Comparison of ENCODE assay signal across 18 cellular contexts in the genomic region with DNA sequence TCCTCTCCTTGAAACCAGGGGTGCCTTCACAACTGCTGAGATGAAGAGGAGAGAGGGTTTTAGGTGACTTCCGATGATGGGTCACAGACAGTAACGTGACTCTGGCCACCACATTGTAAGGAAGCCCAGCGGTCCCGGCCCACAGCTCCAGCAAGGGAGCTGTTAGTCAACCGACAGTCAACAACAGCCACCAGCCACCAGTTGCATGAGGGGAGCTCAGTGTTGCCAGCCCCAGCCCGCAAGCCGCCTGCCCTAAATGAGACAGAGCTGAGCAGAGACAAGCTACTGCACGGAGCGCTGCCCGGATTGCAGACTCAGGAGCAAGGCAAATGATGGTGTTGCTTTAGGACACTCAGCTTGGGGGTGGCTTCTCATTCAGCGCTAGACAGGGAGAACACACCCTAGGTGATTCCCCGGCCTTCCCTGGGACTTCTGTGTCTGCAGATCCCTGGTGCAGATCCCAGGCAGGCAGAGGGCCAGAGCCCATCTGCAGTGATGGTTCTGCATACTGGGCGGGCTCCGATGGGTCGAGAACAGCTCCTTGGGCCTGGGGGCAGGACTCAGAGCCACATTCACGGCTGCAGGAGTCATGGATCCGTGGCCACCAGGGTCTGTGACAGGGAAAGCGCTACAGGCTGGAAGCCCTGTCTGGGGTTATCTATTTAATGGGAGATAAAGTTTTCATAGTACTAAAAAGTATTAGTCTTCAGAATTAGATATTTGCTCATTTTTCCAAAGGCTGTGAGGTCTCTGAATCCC. TPM values are rescaled to one million over a fixed set of nuclear protein-coding genes. Genes with fewer than 3 reads are reported as not detected.
DNase-seq lines count a peak whose midpoint lies in the region; ATAC-seq, FAIRE-seq and TF ChIP-seq lines count a peak whose summit lies in the region.
"Had no signal": no experiment of that assay in that cellular context is flagged by ENCODE, and none has a peak within 500 bp of the region (broad histone marks: within the 10 kb centered on the region; RNA-seq: fewer than 3 reads in every experiment).

No MANE protein-coding gene starts in this region.

- H3K4me2 ChIP-seq in osteoblast (ENCODE audit: insufficient read depth, low read length) = no peak overlapping the region

- FAIRE-seq in kidney (lab: Jason Lieb, UNC) = no peak
- peak; percentile 40 for FAIRE-seq in urothelium cell line (lab: Jason Lieb, UNC)
- FAIRE-seq: GM12891, GM18507, H54 had no signal

- H3K9ac ChIP-seq in kidney (ENCODE audit: low read length in 2 of 2) = no peak overlapping the region

- H3K79me2 ChIP-seq in osteoblast (ENCODE audit: insufficient read depth, low read length) = no peaks in the 10 kb centered on the region

- no peaks in the 10 kb centered on the region for H4K20me1 ChIP-seq in osteoblast (ENCODE audit: insufficient read depth, low read length)

- H3K4me1 ChIP-seq in left ventricle myocardium inferior = peaks cover 8% of the 10 kb centered on the region
- no peaks in the 10 kb centered on the region for H3K4me1 ChIP-seq in kidney (ENCODE audit: control insufficient read depth in 1 of 2, insufficient read depth in 1 of 2, low read depth in 1 of 2, low read length in 2 of 2)
- H3K4me1 ChIP-seq in osteoblast (ENCODE audit: insufficient read depth, low read length) = no peaks in the 10 kb centered on the region
- H3K4me1 ChIP-seq: HAP-1 had no signal

- no peak overlapping the region for H2AFZ ChIP-seq in osteoblast (ENCODE audit: low read length)

- H3K36me3 ChIP-seq in left ventricle myocardium inferior (no peaks in the 10 kb centered on the region), kidney (ENCODE audit: control insufficient read depth in 1 of 2, insufficient read depth in 2 of 2, low read length in 2 of 2) (no peaks in the 10 kb centered on the region), osteoblast (ENCODE audit: insufficient read depth, low read length) (no peaks in the 10 kb centered on the region)
- H3K36me3 ChIP-seq: HAP-1 had no signal

- intact Hi-C loops in left ventricle myocardium superior (cut with micrococcal nuclease) = no loop called here
- intact Hi-C loops in left ventricle myocardium inferior (cut with micrococcal nuclease) = no loop called here
- intact Hi-C loops in kidney (cut with DNase I) = no loop called here

- H3K4me3 ChIP-seq in left ventricle myocardium inferior = no peak overlapping the region
- H3K4me3 ChIP-seq in kidney (ENCODE audit: low read length in 2 of 2) = no peak overlapping the region
- no peak overlapping the region for H3K4me3 ChIP-seq in osteoblast (ENCODE audit: insufficient read depth, low read length)
- H3K4me3 ChIP-seq: HAP-1 had no signal

- H3K27me3 ChIP-seq in left ventricle myocardium inferior (ENCODE audit: low read depth) (peaks cover 7% of the 10 kb centered on the region), osteoblast (ENCODE audit: insufficient read depth, low read length) (no peaks in the 10 kb centered on the region)

- TF ChIP-seq CTCF in left ventricle myocardium inferior (IDR thresholded peaks at IDR 0.05; ENCODE audit: borderline replicate concordance) (no peak), kidney (IDR thresholded peaks at IDR 0.05; ENCODE audit: borderline replicate concordance, extremely low read depth, insufficient read depth) (no peak), osteoblast (IDR thresholded peaks at IDR 0.05; ENCODE audit: extremely low read depth, low read depth, low read length) (no peak)

- ATAC-seq in left ventricle myocardium superior (no peak), GM18870 (IDR thresholded peaks at IDR 0.05; ENCODE audit: unreplicated experiment) (no peak)

- H3K27ac ChIP-seq in left ventricle myocardium inferior (replicated peaks) (no peak overlapping the region), kidney (ENCODE audit: low read depth in 2 of 2, low read length in 2 of 2) (no peak overlapping the region), osteoblast (ENCODE audit: low read depth, low read length) (no peak overlapping the region)

- peak; percentile 28 for DNase-seq in left ventricle myocardium superior
- DNase-seq in left ventricle myocardium inferior = no peak
- DNase-seq in kidney = peak; percentile 60
- DNase-seq in osteoblast (ENCODE audit: insufficient read length, low spot score, missing footprints) = peak; percentile 62
- DNase-seq in urothelium cell line (ENCODE audit: low spot score) = no peak
- DNase-seq in stimulated activated CD4-positive, alpha-beta T cell treated with anti-CD3 and anti-CD28 coated beads, Interleukin-4, amount 100 ng/mL, for 24 hours = no peak
- DNase-seq: C1 segment of cervical spinal cord; Calu3; CD4-positive, alpha-beta memory T cell; COR-L47; DMS79 treated with DMSO at 0.1 percent for 48 hours; GF-D8; GOT3 had no signal

- no peaks in the 10 kb centered on the region for H3K9me3 ChIP-seq in left ventricle myocardium inferior (replicated peaks)
- no peaks in the 10 kb centered on the region for H3K9me3 ChIP-seq in kidney (ENCODE audit: control insufficient read depth in 1 of 2, low read length in 2 of 2)
- H3K9me3 ChIP-seq in osteoblast (ENCODE audit: low read depth, low read length) = no peaks in the 10 kb centered on the region
- H3K9me3 ChIP-seq: HAP-1 had no signal

RNA-seq across cellular contexts. Expression of gene RET, which starts 14.3 kb away (rescaled TPM):
- 8.4 TPM for total RNA-seq in left ventricle myocardium superior
- total RNA-seq in left ventricle myocardium inferior = 0.60 TPM
- total RNA-seq in kidney = 3.1 TPM
- polyA plus RNA-seq in kidney (ENCODE audit: insufficient read depth, low read depth, low replicate concordance) = 1.1 TPM
- total RNA-seq in osteoblast = under 0.01 TPM in 2 replicates
- total RNA-seq: Calu3; CD4-positive, alpha-beta memory T cell had no signal
- polyA plus RNA-seq: CD4-positive, alpha-beta memory T cell had no signal

Comparison
In these comparisons a context has a peak if more than half of its experiments do, and no peak if none do; other contexts are left out.
1. DNase-seq: peak in left ventricle myocardium superior (single experiment), kidney (single experiment) and osteoblast (single experiment); none in left ventricle myocardium inferior (single experiment), urothelium cell line (single experiment) and stimulated activated CD4-positive, alpha-beta T cell treated with anti-CD3 and anti-CD28 coated beads, Interleukin-4, amount 100 ng/mL, for 24 hours (single experiment).